1 cellular context compared by ENCODE assay signal in the genomic region with DNA sequence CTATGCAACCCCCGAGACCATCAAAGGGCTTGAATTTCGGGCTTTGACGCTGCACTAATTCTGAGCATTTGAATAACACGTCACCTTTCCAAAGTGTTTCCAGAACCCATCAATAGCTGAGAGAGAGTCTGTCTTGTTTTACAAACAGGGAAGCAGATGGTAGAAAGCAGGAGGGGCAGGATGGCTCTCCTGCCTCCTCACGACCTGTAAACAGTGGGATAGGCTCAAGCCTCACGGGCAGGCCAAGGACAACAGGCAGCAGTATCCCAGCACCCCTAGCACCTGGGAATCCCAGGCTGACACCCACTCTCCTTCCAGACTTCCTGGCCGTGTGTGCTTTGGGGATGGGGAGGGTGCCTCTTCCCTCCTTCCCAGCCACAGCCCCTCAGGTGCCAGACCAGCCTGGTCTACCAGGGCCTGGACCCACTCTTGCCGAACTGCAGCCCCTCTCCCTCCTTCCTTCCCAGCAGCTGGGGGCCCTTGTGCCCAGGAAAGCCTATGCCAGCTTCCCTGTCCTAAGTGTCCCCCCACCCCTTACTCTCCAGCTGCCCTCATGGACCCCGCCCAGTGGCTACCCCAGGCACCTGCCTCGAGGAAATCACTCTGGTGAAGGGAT.
TF ChIP-seq lines count a peak whose summit lies in the region.

No MANE protein-coding gene starts in this region.

TF ChIP-seq in WTC11, 78 proteins besides CTCF, POLR2A, EP300 and RAD21 (continued from another document):
- TF ChIP-seq, protein P1, sequence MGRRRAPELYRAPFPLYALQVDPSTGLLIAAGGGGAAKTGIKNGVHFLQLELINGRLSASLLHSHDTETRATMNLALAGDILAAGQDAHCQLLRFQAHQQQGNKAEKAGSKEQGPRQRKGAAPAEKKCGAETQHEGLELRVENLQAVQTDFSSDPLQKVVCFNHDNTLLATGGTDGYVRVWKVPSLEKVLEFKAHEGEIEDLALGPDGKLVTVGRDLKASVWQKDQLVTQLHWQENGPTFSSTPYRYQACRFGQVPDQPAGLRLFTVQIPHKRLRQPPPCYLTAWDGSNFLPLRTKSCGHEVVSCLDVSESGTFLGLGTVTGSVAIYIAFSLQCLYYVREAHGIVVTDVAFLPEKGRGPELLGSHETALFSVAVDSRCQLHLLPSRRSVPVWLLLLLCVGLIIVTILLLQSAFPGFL (CRISPR knock-in tag; IDR thresholded peaks at IDR 0.05; ENCODE audit: borderline replicate concordance), result no peak
- no peak for TF ChIP-seq ZNF671 (CRISPR knock-in tag; IDR thresholded peaks at IDR 0.05)
- TF ChIP-seq ZNF219 (CRISPR knock-in tag; IDR thresholded peaks at IDR 0.05; ENCODE audit: borderline replicate concordance), result no peak
- TF ChIP-seq GABPB1 (CRISPR knock-in tag; IDR thresholded peaks at IDR 0.05), result no peak
- TF ChIP-seq, protein P2, sequence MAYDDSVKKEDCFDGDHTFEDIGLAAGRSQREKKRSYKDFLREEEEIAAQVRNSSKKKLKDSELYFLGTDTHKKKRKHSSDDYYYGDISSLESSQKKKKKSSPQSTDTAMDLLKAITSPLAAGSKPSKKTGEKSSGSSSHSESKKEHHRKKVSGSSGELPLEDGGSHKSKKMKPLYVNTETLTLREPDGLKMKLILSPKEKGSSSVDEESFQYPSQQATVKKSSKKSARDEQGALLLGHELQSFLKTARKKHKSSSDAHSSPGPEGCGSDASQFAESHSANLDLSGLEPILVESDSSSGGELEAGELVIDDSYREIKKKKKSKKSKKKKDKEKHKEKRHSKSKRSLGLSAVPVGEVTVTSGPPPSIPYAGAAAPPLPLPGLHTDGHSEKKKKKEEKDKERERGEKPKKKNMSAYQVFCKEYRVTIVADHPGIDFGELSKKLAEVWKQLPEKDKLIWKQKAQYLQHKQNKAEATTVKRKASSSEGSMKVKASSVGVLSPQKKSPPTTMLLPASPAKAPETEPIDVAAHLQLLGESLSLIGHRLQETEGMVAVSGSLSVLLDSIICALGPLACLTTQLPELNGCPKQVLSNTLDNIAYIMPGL (CRISPR knock-in tag; IDR thresholded peaks at IDR 0.05), result no peak
- TF ChIP-seq, protein P3, sequence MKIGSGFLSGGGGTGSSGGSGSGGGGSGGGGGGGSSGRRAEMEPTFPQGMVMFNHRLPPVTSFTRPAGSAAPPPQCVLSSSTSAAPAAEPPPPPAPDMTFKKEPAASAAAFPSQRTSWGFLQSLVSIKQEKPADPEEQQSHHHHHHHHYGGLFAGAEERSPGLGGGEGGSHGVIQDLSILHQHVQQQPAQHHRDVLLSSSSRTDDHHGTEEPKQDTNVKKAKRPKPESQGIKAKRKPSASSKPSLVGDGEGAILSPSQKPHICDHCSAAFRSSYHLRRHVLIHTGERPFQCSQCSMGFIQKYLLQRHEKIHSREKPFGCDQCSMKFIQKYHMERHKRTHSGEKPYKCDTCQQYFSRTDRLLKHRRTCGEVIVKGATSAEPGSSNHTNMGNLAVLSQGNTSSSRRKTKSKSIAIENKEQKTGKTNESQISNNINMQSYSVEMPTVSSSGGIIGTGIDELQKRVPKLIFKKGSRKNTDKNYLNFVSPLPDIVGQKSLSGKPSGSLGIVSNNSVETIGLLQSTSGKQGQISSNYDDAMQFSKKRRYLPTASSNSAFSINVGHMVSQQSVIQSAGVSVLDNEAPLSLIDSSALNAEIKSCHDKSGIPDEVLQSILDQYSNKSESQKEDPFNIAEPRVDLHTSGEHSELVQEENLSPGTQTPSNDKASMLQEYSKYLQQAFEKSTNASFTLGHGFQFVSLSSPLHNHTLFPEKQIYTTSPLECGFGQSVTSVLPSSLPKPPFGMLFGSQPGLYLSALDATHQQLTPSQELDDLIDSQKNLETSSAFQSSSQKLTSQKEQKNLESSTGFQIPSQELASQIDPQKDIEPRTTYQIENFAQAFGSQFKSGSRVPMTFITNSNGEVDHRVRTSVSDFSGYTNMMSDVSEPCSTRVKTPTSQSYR (CRISPR knock-in tag; IDR thresholded peaks at IDR 0.05), result no peak
- TF ChIP-seq, protein P4, sequence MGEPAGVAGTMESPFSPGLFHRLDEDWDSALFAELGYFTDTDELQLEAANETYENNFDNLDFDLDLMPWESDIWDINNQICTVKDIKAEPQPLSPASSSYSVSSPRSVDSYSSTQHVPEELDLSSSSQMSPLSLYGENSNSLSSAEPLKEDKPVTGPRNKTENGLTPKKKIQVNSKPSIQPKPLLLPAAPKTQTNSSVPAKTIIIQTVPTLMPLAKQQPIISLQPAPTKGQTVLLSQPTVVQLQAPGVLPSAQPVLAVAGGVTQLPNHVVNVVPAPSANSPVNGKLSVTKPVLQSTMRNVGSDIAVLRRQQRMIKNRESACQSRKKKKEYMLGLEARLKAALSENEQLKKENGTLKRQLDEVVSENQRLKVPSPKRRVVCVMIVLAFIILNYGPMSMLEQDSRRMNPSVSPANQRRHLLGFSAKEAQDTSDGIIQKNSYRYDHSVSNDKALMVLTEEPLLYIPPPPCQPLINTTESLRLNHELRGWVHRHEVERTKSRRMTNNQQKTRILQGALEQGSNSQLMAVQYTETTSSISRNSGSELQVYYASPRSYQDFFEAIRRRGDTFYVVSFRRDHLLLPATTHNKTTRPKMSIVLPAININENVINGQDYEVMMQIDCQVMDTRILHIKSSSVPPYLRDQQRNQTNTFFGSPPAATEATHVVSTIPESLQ (CRISPR knock-in tag; IDR thresholded peaks at IDR 0.05), result no peak
- no peak for TF ChIP-seq SP1 (CRISPR knock-in tag; conservative IDR thresholded peaks at IDR 0.05)
- TF ChIP-seq IRF2 (CRISPR knock-in tag; IDR thresholded peaks at IDR 0.05; ENCODE audit: borderline replicate concordance, low read depth), result no peak
- TF ChIP-seq MYBL2 (CRISPR knock-in tag; IDR thresholded peaks at IDR 0.05), result no peak
- no peak for TF ChIP-seq ATF1 (CRISPR knock-in tag; IDR thresholded peaks at IDR 0.05)
TF ChIP-seq in WTC11: peak in this region for 0.
